ENCODE assay signal across 8 cellular contexts in genomic region chr17:17839792-17840707, GRCh38. TPM values are rescaled to one million over a fixed set of nuclear protein-coding genes. Genes with fewer than 3 reads are reported as not detected.
DNase-seq lines count a peak whose midpoint lies in the region; ATAC-seq and TF ChIP-seq lines count a peak whose summit lies in the region.

No MANE protein-coding gene starts in this region.

- peak overlapping the region; percentile 69 for H3K9ac ChIP-seq in SK-N-SH

- TF ChIP-seq POLR2A in testis (IDR thresholded peaks at IDR 0.05) = peak; percentile 24

- peak overlapping the region; percentile 79 for H3K27ac Mint-ChIP-seq in activated naive CD8-positive, alpha-beta T cell

- CTCF ChIA-PET in SK-N-SH (lab: Yijun Ruan, JAX) = interaction anchor here (0.6 to 8.1 kb wide), 8 partner anchors 9 to 194 kb away, joined by 3 to 48 read pairs (median 4); no protein-coding TSS in a partner anchor

- H3K36me3 ChIP-seq in SK-N-SH (replicated peaks in 1 of 2; ENCODE audit: control insufficient read depth in 1 of 2, insufficient read depth in 2 of 2, low read length in 1 of 2) (no peaks in the 10 kb centered on the region), testis (ENCODE audit: low read depth, missing control alignments) (no peaks in the 10 kb centered on the region)

- TF ChIP-seq EP300 in SK-N-SH (IDR thresholded peaks at IDR 0.05; ENCODE audit: borderline replicate concordance in 1 of 2, low read depth in 1 of 2, low read length in 1 of 2) = no peak; a peak in 1 of 4 replicates

- peaks cover 22 to 77% of the 10 kb centered on the region in 2 experiments; a peak in 3 of 4 replicates for H3K4me1 ChIP-seq in SK-N-SH (ENCODE audit: control insufficient read depth in 1 of 2, insufficient read depth in 2 of 2, low read depth in 1 of 2, low read length in 1 of 2)
- H3K4me1 ChIP-seq in testis = peaks cover 68% of the 10 kb centered on the region

- H3K79me2 ChIP-seq in SK-N-SH (ENCODE audit: insufficient read depth) = peaks cover 6% of the 10 kb centered on the region; the same call in 1 of the 2 replicates

- H3K9me3 ChIP-seq in SK-N-SH (no peaks in the 10 kb centered on the region), testis (no peaks in the 10 kb centered on the region)

- H3F3A ChIP-seq in SK-N-SH (replicated peaks; ENCODE audit: insufficient read depth) = peaks cover 17% of the 10 kb centered on the region

- TF ChIP-seq CTCF in SK-N-SH (IDR thresholded peaks at IDR 0.05) (no peak), omental fat pad (IDR thresholded peaks at IDR 0.05) (no peak), testis (IDR thresholded peaks at IDR 0.05) (no peak)

- no peak for TF ChIP-seq RAD21 in SK-N-SH (IDR thresholded peaks at IDR 0.05; ENCODE audit: low read length)

- H3K4me1 Mint-ChIP-seq in activated naive CD8-positive, alpha-beta T cell (ENCODE audit: low read depth) = peaks cover 46% of the 10 kb centered on the region

- H3K9me2 ChIP-seq in SK-N-SH = no peaks in the 10 kb centered on the region

- H3K27ac ChIP-seq in SK-N-SH (ENCODE audit: low read depth in 2 of 2, low read length in 1 of 2) (peak overlapping the region; percentile 88 to 98), testis (peak overlapping the region; percentile 97 to 98)

- peak overlapping the region; percentile 77 for H3K4me3 Mint-ChIP-seq in activated naive CD8-positive, alpha-beta T cell

- intact Hi-C loops in testis (cut with DNase I; ENCODE audit: low total_unique reads) = no loop called here

- H3K4me2 ChIP-seq in SK-N-SH = peak overlapping the region; percentile 90

- WGBS in SK-N-SH (ENCODE audit: low lambda C conversion rate) = 9% methylated on average over 44 of the region's 71 CpGs
- 2 to 18% methylated on average over 2 to 66 of the region's 71 CpGs for WGBS in testis, 2 donors

- H3K9me3 Mint-ChIP-seq in activated naive CD8-positive, alpha-beta T cell (ENCODE audit: low read depth) = no peaks in the 10 kb centered on the region

- H3K36me3 Mint-ChIP-seq in activated naive CD8-positive, alpha-beta T cell = no peaks in the 10 kb centered on the region

- peak; percentile 84 for DNase-seq in DMS79 treated with DMSO at 0.1 percent for 48 hours (lab: John Stamatoyannopoulos, UW)
- DNase-seq in M059J (ENCODE audit: low read depth) = peak; percentile 97
- peak; percentile 96 for DNase-seq in SK-N-SH
- peak; percentile 94 for DNase-seq in glomerular visceral epithelial cell (ENCODE audit: extremely low spot score)
- peak; percentile 58 for DNase-seq in omental fat pad (ENCODE audit: low spot score)
- peak; percentile 86 for DNase-seq in testis

- no peaks in the 10 kb centered on the region for H4K20me1 ChIP-seq in SK-N-SH (ENCODE audit: insufficient read depth)

- POLR2A ChIA-PET in SK-N-SH (lab: Yijun Ruan, JAX) = interaction anchor here (1.0 to 2.2 kb wide), 2 partner anchors 9 to 100 kb away, joined by 3 to 8 read pairs; no protein-coding TSS in a partner anchor

- H3K4me3 ChIP-seq in SK-N-SH (ENCODE audit: low read depth in 2 of 2, low read length in 1 of 2) (peak overlapping the region; percentile 50 to 60; a peak in 3 of 4 replicates), testis (peak overlapping the region; percentile 55 to 73)

- H2AFZ ChIP-seq in SK-N-SH (ENCODE audit: low read depth) = peak overlapping the region; percentile 62

- H3K27me3 ChIP-seq in SK-N-SH (ENCODE audit: insufficient read depth) (no peaks in the 10 kb centered on the region), testis (no peaks in the 10 kb centered on the region)

- H3K27me3 Mint-ChIP-seq in activated naive CD8-positive, alpha-beta T cell = no peaks in the 10 kb centered on the region

- ATAC-seq in GM21825 (IDR thresholded peaks at IDR 0.05; ENCODE audit: unreplicated experiment) (peak; percentile 41), omental fat pad (ENCODE audit: low FRiP score) (peak; percentile 68)

TF ChIP-seq in SK-N-SH, 30 proteins besides CTCF, POLR2A, EP300 and RAD21:
- TF ChIP-seq FOSL2 (IDR thresholded peaks at IDR 0.05; ENCODE audit: borderline replicate concordance, low read depth) = no peak
- no peak for TF ChIP-seq FOXM1 (IDR thresholded peaks at IDR 0.05; ENCODE audit: low read depth)
- TF ChIP-seq RCOR1 (IDR thresholded peaks at IDR 0.05; ENCODE audit: low read length) = peak; percentile 70
- peak; percentile 37; the same call in 1 of the 2 replicates for TF ChIP-seq MXI1 (IDR thresholded peaks at IDR 0.05; ENCODE audit: low read depth, low read length)
- peak; percentile 79 for TF ChIP-seq GABPA (IDR thresholded peaks at IDR 0.05; ENCODE audit: low read depth)
- TF ChIP-seq REST (IDR thresholded peaks at IDR 0.05; ENCODE audit: low read depth, low read length) = no peak
- peak; percentile 67; the same call in 1 of the 2 replicates for TF ChIP-seq RXRA (IDR thresholded peaks at IDR 0.05; ENCODE audit: borderline replicate concordance, low read depth)
- TF ChIP-seq USF1 (IDR thresholded peaks at IDR 0.05; ENCODE audit: borderline replicate concordance, low read depth) = peak; percentile 78
- TF ChIP-seq TEAD4 (IDR thresholded peaks at IDR 0.05; ENCODE audit: borderline replicate concordance, insufficient read depth) = no peak
- peak; percentile 49; the same call in 1 of the 2 replicates for TF ChIP-seq TAF1 (IDR thresholded peaks at IDR 0.05; ENCODE audit: borderline replicate concordance, low read depth, low read length)
- 0 out of 2 replicates have a peak, but pooled peaks have one; percentile 40 for TF ChIP-seq RFX5 (IDR thresholded peaks at IDR 0.05; ENCODE audit: low read length)
- TF ChIP-seq ELF1 (IDR thresholded peaks at IDR 0.05) = no peak
- peak; percentile 85 for TF ChIP-seq POLR2AphosphoS5 (IDR thresholded peaks at IDR 0.05; ENCODE audit: low read depth, low read length)
- TF ChIP-seq MEF2A (IDR thresholded peaks at IDR 0.05; ENCODE audit: borderline replicate concordance, low read depth) = no peak
- no peak for TF ChIP-seq IRF3 (IDR thresholded peaks at IDR 0.05; ENCODE audit: low read depth, low read length)
- no peak; the same call in none of the 2 replicates for TF ChIP-seq MAX (IDR thresholded peaks at IDR 0.05; ENCODE audit: low read depth)
- peak; percentile 24; the same call in 1 of the 2 replicates for TF ChIP-seq TCF12 (IDR thresholded peaks at IDR 0.05)

RNA-seq across cellular contexts. Expression of gene SREBF1, which starts 3.3 kb away (rescaled TPM):
- 40.5 and 57.7 TPM in 2 replicates for total RNA-seq in M059J (2014; rRNA removed; shearing (Covaris generic))
- polyA plus RNA-seq in SK-N-SH (2012; rRNA removed) (15.9 and 20.4 TPM in 2 replicates), testis (ENCODE audit: insufficient read depth, low read depth, low replicate concordance) (142 TPM)
- polyA plus RNA-seq in SK-N-SH (2012; cell fraction: cytosol; rRNA removed) = 5.3 and 8.6 TPM in 2 replicates
- polyA plus RNA-seq in SK-N-SH (2012; cell fraction: nucleus; rRNA removed) = 92.2 and 140 TPM in 2 replicates
- total RNA-seq in omental fat pad (100 to 1,000 TPM in 1 of 4 donors, 10 to 100 TPM in 3; 18.5 to 118 (median 31.2) TPM), testis (100 to 1,000 TPM; 239 to 256 TPM)

Comparison
In these comparisons a context has a peak if more than half of its experiments do, and no peak if none do; other contexts are left out.
1. Peak in every context shown above with its lines: DNase-seq, ATAC-seq, H3K4me3 ChIP-seq and H3K27ac ChIP-seq.